In genomic region chr6:167240034-167240541, GRCh38 we compare ENCODE assay signal across 36 cellular contexts. TPM values are rescaled to one million over a fixed set of nuclear protein-coding genes. Genes with fewer than 3 reads are reported as not detected.
"Had no signal": no experiment of that assay in that cellular context is flagged by ENCODE, and none has a peak within 500 bp of the region (broad histone marks: within the 10 kb centered on the region; RNA-seq: fewer than 3 reads in every experiment).

No MANE protein-coding gene starts in this region.

- DNase-seq: activated CD4-positive, alpha-beta T cell treated with anti-CD3 and anti-CD28 coated beads for 36 hours; activated CD4-positive, CD25-positive, alpha-beta regulatory T cell; activated CD8-positive, alpha-beta memory T cell treated with anti-CD3 and anti-CD28 coated beads, Interleukin-2, amount 10 ng/mL, durations not matched to agents 7 days and 5 days; activated CD8-positive, alpha-beta T cell treated with anti-CD3 and anti-CD28 coated beads, Interleukin-2, amount 10 ng/mL, durations not matched to agents 7 days and 5 days; activated naive CD8-positive, alpha-beta T cell treated with anti-CD3 and anti-CD28 coated beads, Interleukin-2, amount 50 U/mL, for 24 hours; activated T-cell treated with anti-CD3 and anti-CD28 coated beads, Interleukin-2, amount 50 U/mL, for 48 hours; amygdala; colonic mucosa; effector CD8-positive, alpha-beta T cell; esophagus squamous epithelium; foreskin melanocyte; heart right ventricle; left lung; mucosa of descending colon; nucleus accumbens; stimulated activated CD4-positive, alpha-beta T cell treated with anti-CD3 and anti-CD28 coated beads, Interleukin-12 subunit alpha, Interleukin-12 subunit beta, amount 100 ng/mL, for 4 hours; stimulated activated CD4-positive, alpha-beta T cell treated with anti-CD3 and anti-CD28 coated beads, Interleukin-4, amount 100 ng/mL, for 1 hour; stimulated activated naive CD8-positive, alpha-beta T cell treated with anti-CD3 and anti-CD28 coated beads, Interleukin-15, Interleukin-2, amounts not matched to agents 100 U/mL and 50 U/mL, for 24 hours; T-helper 2 cell; testis; transverse colon had no signal

- H3K27me3 ChIP-seq: colonic mucosa, testis, vagina had no signal

- H3K4me1 ChIP-seq: breast epithelium, colonic mucosa, heart right ventricle, left lung, vagina had no signal

- H3K27me3 Mint-ChIP-seq: activated naive CD4-positive, alpha-beta T cell treated with anti-CD3 and anti-CD28 coated beads, Interleukin-2, amount 50 U/mL, for 24 hours had no signal

- H3K27ac ChIP-seq: breast epithelium, colonic mucosa, epithelial cell of prostate, esophagus squamous epithelium, heart right ventricle, left lung, skin epidermis, transverse colon, vagina had no signal

- H3K36me3 Mint-ChIP-seq: activated CD8-positive, alpha-beta memory T cell treated with anti-CD3 and anti-CD28 coated beads, Interleukin-2, amount 10 ng/mL, durations not matched to agents 7 days and 5 days; activated naive CD4-positive, alpha-beta T cell treated with anti-CD3 and anti-CD28 coated beads, Interleukin-2, amount 50 U/mL, for 24 hours; natural killer cell treated with Interleukin-12 subunit alpha and Interleukin-12 subunit beta and Interleukin-15 and Interleukin-18, amount 100 ng/mL, for 72 hours had no signal

- FAIRE-seq: endometrium had no signal

- H3K4me1 Mint-ChIP-seq: activated CD4-positive, alpha-beta T cell treated with anti-CD3 and anti-CD28 coated beads for 36 hours; activated CD8-positive, alpha-beta memory T cell treated with anti-CD3 and anti-CD28 coated beads, Interleukin-2, amount 10 ng/mL, durations not matched to agents 7 days and 5 days; activated naive CD4-positive, alpha-beta T cell treated with anti-CD3 and anti-CD28 coated beads, Interleukin-2, amount 50 U/mL, for 24 hours; activated naive CD8-positive, alpha-beta T cell treated with anti-CD3 and anti-CD28 coated beads, Interleukin-2, amount 50 U/mL, for 24 hours; central memory CD8-positive, alpha-beta T cell had no signal

- H3K4me3 ChIP-seq: breast epithelium, colonic mucosa, esophagus squamous epithelium, heart right ventricle, left lung, lung, mucosa of descending colon, skin epidermis, testis, transverse colon, vagina had no signal

- H3K9me3 ChIP-seq: breast epithelium, colonic mucosa, esophagus squamous epithelium, heart right ventricle, left lung, mucosa of descending colon, testis, transverse colon, vagina had no signal

- H3K4me3 Mint-ChIP-seq: activated CD4-positive, alpha-beta T cell treated with anti-CD3 and anti-CD28 coated beads for 36 hours; activated CD8-positive, alpha-beta memory T cell treated with anti-CD3 and anti-CD28 coated beads, Interleukin-2, amount 10 ng/mL, durations not matched to agents 7 days and 5 days; activated CD8-positive, alpha-beta T cell treated with anti-CD3 and anti-CD28 coated beads, Interleukin-2, amount 10 ng/mL, durations not matched to agents 7 days and 5 days; activated naive CD4-positive, alpha-beta T cell treated with anti-CD3 and anti-CD28 coated beads, Interleukin-2, amount 50 U/mL, for 24 hours; activated naive CD8-positive, alpha-beta T cell treated with anti-CD3 and anti-CD28 coated beads, Interleukin-2, amount 50 U/mL, for 24 hours; central memory CD8-positive, alpha-beta T cell; natural killer cell treated with Interleukin-12 subunit alpha and Interleukin-12 subunit beta and Interleukin-15 and Interleukin-18, amount 100 ng/mL, for 72 hours had no signal

- ATAC-seq: activated CD4-positive, alpha-beta T cell treated with anti-CD3 and anti-CD28 coated beads for 36 hours; activated CD8-positive, alpha-beta memory T cell treated with anti-CD3 and anti-CD28 coated beads, Interleukin-2, amount 10 ng/mL, durations not matched to agents 7 days and 5 days; activated CD8-positive, alpha-beta T cell treated with anti-CD3 and anti-CD28 coated beads, Interleukin-2, amount 10 ng/mL, durations not matched to agents 7 days and 5 days; activated naive CD8-positive, alpha-beta T cell treated with anti-CD3 and anti-CD28 coated beads, Interleukin-2, amount 50 U/mL, for 24 hours; heart right ventricle; left lung; mucosa of descending colon; natural killer cell treated with Interleukin-12 subunit alpha and Interleukin-12 subunit beta and Interleukin-15 and Interleukin-18, amount 100 ng/mL, for 72 hours; sciatic nerve; stimulated activated naive CD8-positive, alpha-beta T cell treated with anti-CD3 and anti-CD28 coated beads, Interleukin-15, Interleukin-2, amounts not matched to agents 100 U/mL and 50 U/mL, for 24 hours had no signal

- H3K36me3 ChIP-seq: breast epithelium, colonic mucosa, esophagus squamous epithelium, heart right ventricle, left lung, transverse colon, vagina had no signal

- H3K27ac Mint-ChIP-seq: activated CD4-positive, alpha-beta T cell treated with anti-CD3 and anti-CD28 coated beads for 36 hours; activated CD8-positive, alpha-beta memory T cell treated with anti-CD3 and anti-CD28 coated beads, Interleukin-2, amount 10 ng/mL, durations not matched to agents 7 days and 5 days; activated CD8-positive, alpha-beta T cell treated with anti-CD3 and anti-CD28 coated beads, Interleukin-2, amount 10 ng/mL, durations not matched to agents 7 days and 5 days; activated naive CD4-positive, alpha-beta T cell treated with anti-CD3 and anti-CD28 coated beads, Interleukin-2, amount 50 U/mL, for 24 hours; activated naive CD8-positive, alpha-beta T cell treated with anti-CD3 and anti-CD28 coated beads, Interleukin-2, amount 50 U/mL, for 24 hours; activated T-helper 2 cell treated with anti-CD3 and anti-CD28 coated beads, Interferon-gamma antibody, Interleukin-2, Interleukin-4, amounts not matched to agents 10 μg/mL and 5 μg/mL and 100 μg/mL, durations not matched to agents 14 hours and 24 hours and 36 hours; natural killer cell treated with Interleukin-12 subunit alpha and Interleukin-12 subunit beta and Interleukin-15 and Interleukin-18, amount 100 ng/mL, for 72 hours had no signal

- H3K9me3 Mint-ChIP-seq: activated naive CD4-positive, alpha-beta T cell treated with anti-CD3 and anti-CD28 coated beads, Interleukin-2, amount 50 U/mL, for 24 hours; activated naive CD8-positive, alpha-beta T cell treated with anti-CD3 and anti-CD28 coated beads, Interleukin-2, amount 50 U/mL, for 24 hours; activated T-helper 2 cell treated with anti-CD3 and anti-CD28 coated beads, Interferon-gamma antibody, Interleukin-2, Interleukin-4, amounts not matched to agents 10 μg/mL and 5 μg/mL and 100 μg/mL, durations not matched to agents 14 hours and 24 hours and 36 hours; central memory CD8-positive, alpha-beta T cell; natural killer cell treated with Interleukin-12 subunit alpha and Interleukin-12 subunit beta and Interleukin-15 and Interleukin-18, amount 100 ng/mL, for 72 hours had no signal

RNA-seq across cellular contexts. Expression of gene UNC93A, which starts 51.0 kb away (rescaled TPM):
- total RNA-seq: activated CD4-positive, alpha-beta T cell treated with anti-CD3 and anti-CD28 coated beads for 36 hours; activated CD8-positive, alpha-beta memory T cell treated with anti-CD3 and anti-CD28 coated beads, Interleukin-2, amount 10 ng/mL, durations not matched to agents 7 days and 5 days; activated CD8-positive, alpha-beta T cell treated with anti-CD3 and anti-CD28 coated beads, Interleukin-2, amount 10 ng/mL, durations not matched to agents 7 days and 5 days; activated T-helper 2 cell treated with anti-CD3 and anti-CD28 coated beads, Interferon-gamma antibody, Interleukin-2, Interleukin-4, amounts not matched to agents 10 μg/mL and 5 μg/mL and 100 μg/mL, durations not matched to agents 14 hours and 24 hours and 36 hours; breast epithelium; dermis microvascular lymphatic vessel endothelial cell; glomerular endothelial cell; heart right ventricle; left lung; lung; mesenteric fat pad; myocyte; natural killer cell treated with Interleukin-12 subunit alpha and Interleukin-12 subunit beta and Interleukin-15 and Interleukin-18, amount 100 ng/mL, for 72 hours; sciatic nerve; transverse colon had no signal
- polyA plus RNA-seq: heart right ventricle, lung had no signal
